24 cellular contexts compared by ENCODE assay signal in the genomic region with DNA sequence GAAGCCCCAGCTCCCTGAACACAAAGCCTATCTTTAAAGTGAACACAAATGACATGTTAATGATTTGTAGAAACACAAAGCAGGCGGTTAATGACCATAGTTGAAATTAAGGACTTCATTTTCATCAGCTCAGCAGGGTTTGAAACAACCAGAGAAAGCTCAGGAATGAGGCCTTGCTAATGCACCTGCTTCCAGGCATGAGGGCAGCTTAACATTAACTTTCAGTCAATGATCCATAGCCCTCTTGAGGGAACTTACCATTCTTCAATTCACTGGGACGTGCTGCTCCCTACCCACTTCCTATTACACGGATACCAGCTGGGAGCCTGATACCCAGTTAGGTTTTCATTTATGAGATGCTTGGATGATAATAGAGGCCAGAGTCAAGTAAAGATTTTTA.
"Had no signal": no experiment of that assay in that cellular context is flagged by ENCODE, and none has a peak within 500 bp of the region (broad histone marks: within the 10 kb centered on the region; RNA-seq: fewer than 3 reads in every experiment).

No MANE protein-coding gene starts in this region.

- H3K27ac ChIP-seq: breast epithelium, esophagus squamous epithelium, heart right ventricle, pancreas, psoas muscle, right atrium auricular region, thoracic aorta had no signal

- H3K9me3 ChIP-seq: breast epithelium, esophagus squamous epithelium, heart right ventricle, pancreas, psoas muscle, right atrium auricular region, thoracic aorta had no signal

- DNase-seq: activated B cell treated with CpG ODN at 0.5 μM for 24 hours; activated CD8-positive, alpha-beta memory T cell treated with anti-CD3 and anti-CD28 coated beads, Interleukin-2, amount 10 ng/mL, durations not matched to agents 7 days and 5 days; activated CD8-positive, alpha-beta T cell treated with anti-CD3 and anti-CD28 coated beads, Interleukin-2, amount 10 ng/mL, durations not matched to agents 7 days and 5 days; activated naive CD8-positive, alpha-beta T cell treated with anti-CD3 and anti-CD28 coated beads, Interleukin-2, amount 50 U/mL, for 24 hours; activated T-cell treated with anti-CD3 and anti-CD28 coated beads, Interleukin-2, amount 50 U/mL, for 48 hours; amygdala; central memory CD4-positive, alpha-beta T cell; endodermal cell; esophagus squamous epithelium; foreskin melanocyte; heart right ventricle; left ventricle myocardium superior; nucleus accumbens; pancreas; psoas muscle; stimulated activated CD4-positive, alpha-beta T cell treated with anti-CD3 and anti-CD28 coated beads, Interleukin-15, amount 100 ng/mL, for 24 hours; stimulated activated naive CD4-positive, alpha-beta T cell treated with Interleukin-2 at 50 U/mL for 16 hours; SW 1271; T1000; trophoblast cell had no signal

- H3K4me1 ChIP-seq: breast epithelium, pancreas, right atrium auricular region had no signal

- ATAC-seq: activated CD8-positive, alpha-beta memory T cell treated with anti-CD3 and anti-CD28 coated beads, Interleukin-2, amount 10 ng/mL, durations not matched to agents 7 days and 5 days; activated CD8-positive, alpha-beta T cell treated with anti-CD3 and anti-CD28 coated beads, Interleukin-2, amount 10 ng/mL, durations not matched to agents 7 days and 5 days; activated naive CD8-positive, alpha-beta T cell treated with anti-CD3 and anti-CD28 coated beads, Interleukin-2, amount 50 U/mL, for 24 hours; heart right ventricle; left ventricle myocardium superior; pancreas; psoas muscle had no signal

- FAIRE-seq: pancreas, urothelium cell line had no signal

- H3K4me3 ChIP-seq: breast epithelium, esophagus squamous epithelium, heart right ventricle, pancreas, psoas muscle, right atrium auricular region, thoracic aorta had no signal

- H3K36me3 ChIP-seq: breast epithelium, esophagus squamous epithelium, heart right ventricle, pancreas, right atrium auricular region, thoracic aorta had no signal

- H3K27me3 ChIP-seq: breast epithelium, esophagus squamous epithelium, heart right ventricle, pancreas, right atrium auricular region had no signal
